ENCODE assay signal across 13 cellular contexts in the genomic region with DNA sequence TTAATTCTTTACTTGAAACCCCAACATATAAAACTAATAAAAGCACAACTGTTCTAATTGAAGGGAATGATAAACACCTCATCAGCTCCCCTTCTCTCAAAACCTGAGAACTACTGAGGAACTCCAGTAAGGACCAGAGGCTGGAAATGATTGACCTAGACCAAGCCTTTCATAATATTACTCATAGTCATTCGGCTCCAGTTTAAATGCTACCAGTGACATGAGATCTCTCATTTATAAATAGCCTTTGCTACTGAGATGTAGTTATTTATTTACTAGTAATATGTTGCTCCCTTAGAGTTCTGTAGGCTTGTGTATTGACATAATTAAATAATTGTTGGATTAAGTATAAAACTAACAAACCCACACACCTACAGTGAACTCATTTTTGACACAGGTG.
DNase-seq lines count a peak whose midpoint lies in the region; ATAC-seq lines count a peak whose summit lies in the region.
"Had no signal": no experiment of that assay in that cellular context is flagged by ENCODE, and none has a peak within 500 bp of the region (broad histone marks: within the 10 kb centered on the region; RNA-seq: fewer than 3 reads in every experiment).

No MANE protein-coding gene starts in this region.

- ATAC-seq in GM18870 (IDR thresholded peaks at IDR 0.05; ENCODE audit: unreplicated experiment): peak; percentile 98
- ATAC-seq in GM21515 (IDR thresholded peaks at IDR 0.05; ENCODE audit: unreplicated experiment): peak; percentile 84
- ATAC-seq in HG02973 (IDR thresholded peaks at IDR 0.05; ENCODE audit: unreplicated experiment): peak; percentile 99
- peak; percentile 98 for ATAC-seq in HG03571 (IDR thresholded peaks at IDR 0.05; ENCODE audit: unreplicated experiment)
- ATAC-seq: activated naive CD8-positive, alpha-beta T cell treated with anti-CD3 and anti-CD28 coated beads, Interleukin-2, amount 50 U/mL, for 24 hours; WTC11 had no signal

- no peak for DNase-seq in NCI-H128 (lab: John Stamatoyannopoulos, UW; ENCODE audit: unreplicated experiment)
- no peak for DNase-seq in SKM-1 (lab: John Stamatoyannopoulos, UW; ENCODE audit: unreplicated experiment)
- no peak for DNase-seq in COR-L47 (lab: John Stamatoyannopoulos, UW)
- no peak for DNase-seq in activated T-cell treated with anti-CD3 and anti-CD28 coated beads, Interleukin-2, amount 50 U/mL, for 48 hours
- DNase-seq: activated naive CD8-positive, alpha-beta T cell treated with anti-CD3 and anti-CD28 coated beads, Interleukin-2, amount 50 U/mL, for 24 hours; EL; NCI-H2171; occipital lobe had no signal
